Comparison of ENCODE assay signal across 8 cellular contexts in the genomic region with DNA sequence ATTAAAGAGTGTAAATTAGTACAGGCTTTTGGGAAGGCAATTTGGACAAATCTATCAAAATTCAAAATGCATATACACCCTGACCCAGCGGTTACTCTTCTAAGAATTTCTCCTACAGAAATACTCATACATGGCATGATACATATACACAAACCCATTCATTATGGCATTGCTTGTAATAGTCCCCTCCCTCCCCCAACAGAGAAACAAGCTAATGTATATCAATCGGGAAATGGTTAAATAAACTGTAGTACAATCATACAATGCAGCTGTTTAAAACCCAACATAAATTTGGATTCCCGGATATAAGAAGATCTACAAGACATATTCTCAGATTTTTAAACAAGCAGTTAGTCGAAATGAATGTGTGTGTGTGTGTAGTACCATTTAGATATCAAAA. TPM values are rescaled to one million over a fixed set of nuclear protein-coding genes. Genes with fewer than 3 reads are reported as not detected.
DNase-seq lines count a peak whose midpoint lies in the region; ATAC-seq lines count a peak whose summit lies in the region.

No MANE protein-coding gene starts in this region.

- no peak for ATAC-seq in central memory CD8-positive, alpha-beta T cell (replicated peaks; ENCODE audit: extremely low read depth, poor library complexity, severe bottlenecking)
- no peak for ATAC-seq in naive thymus-derived CD8-positive, alpha-beta T cell

- peaks cover 34% of the 10 kb centered on the region for H3K4me1 Mint-ChIP-seq in central memory CD8-positive, alpha-beta T cell
- H3K4me1 Mint-ChIP-seq in naive thymus-derived CD8-positive, alpha-beta T cell, result peaks cover 13 to 35% (median 32%) of the 10 kb centered on the region in 4 donors

- no peaks in the 10 kb centered on the region for H3K9me3 Mint-ChIP-seq in central memory CD8-positive, alpha-beta T cell
- peaks cover 0 to 6% (median 0%) of the 10 kb centered on the region in 9 donors for H3K9me3 Mint-ChIP-seq in naive thymus-derived CD8-positive, alpha-beta T cell

- in situ Hi-C loops in G401 (cut with HindIII; ENCODE audit: low sequenced_read_pairs), result no loop called here

- H3K27me3 Mint-ChIP-seq in central memory CD8-positive, alpha-beta T cell, result no peaks in the 10 kb centered on the region
- H3K27me3 Mint-ChIP-seq in naive thymus-derived CD8-positive, alpha-beta T cell, result no peaks in the 10 kb centered on the region

- peak; percentile 4 for DNase-seq in G401 (ENCODE audit: low spot score)
- DNase-seq in NCI-H2227 (lab: John Stamatoyannopoulos, UW; ENCODE audit: unreplicated experiment), result peak; percentile 32
- DNase-seq in central memory CD8-positive, alpha-beta T cell (ENCODE audit: low spot score in 2 of 2), result no peak
- no peak for DNase-seq in naive thymus-derived CD8-positive, alpha-beta T cell
- no peak for DNase-seq in COR-L47 (lab: John Stamatoyannopoulos, UW)
- DNase-seq in mucosa of gallbladder (ENCODE audit: low spot score), result no peak
- DNase-seq in stimulated activated CD4-positive, alpha-beta T cell treated with anti-CD3 and anti-CD28 coated beads, Interleukin-12 subunit alpha, Interleukin-12 subunit beta, amount 100 ng/mL, for 4 hours, result no peak
- DNase-seq in iPS-NIHi7 (ENCODE audit: extremely low spot score), result no peak

- H3K36me3 Mint-ChIP-seq in central memory CD8-positive, alpha-beta T cell (ENCODE audit: insufficient read depth), result peaks cover 23% of the 10 kb centered on the region
- H3K36me3 Mint-ChIP-seq in naive thymus-derived CD8-positive, alpha-beta T cell, result peaks cover 0 to 8% (median 2%) of the 10 kb centered on the region in 3 donors

- POLR2A ChIA-PET in naive thymus-derived CD8-positive, alpha-beta T cell (lab: Charles Lee), result interaction anchor here (1.0 to 1.5 kb wide), 4 partner anchors 22 to 954 kb away, joined by 4 to 5 read pairs (median 5); no protein-coding TSS in a partner anchor

- H3K4me3 Mint-ChIP-seq in central memory CD8-positive, alpha-beta T cell, result peak overlapping the region; percentile 86
- peak overlapping the region; percentile 81 to 95 (median 93) for H3K4me3 Mint-ChIP-seq in naive thymus-derived CD8-positive, alpha-beta T cell

- H3K27ac Mint-ChIP-seq in central memory CD8-positive, alpha-beta T cell (ENCODE audit: low read depth), result peak overlapping the region; percentile 90
- H3K27ac Mint-ChIP-seq in naive thymus-derived CD8-positive, alpha-beta T cell, result peak overlapping the region; percentile 76 to 95 (median 90)

RNA-seq across cellular contexts. Expression of a gene that starts 0.8 kb away (rescaled TPM):
- 38.1 and 42.1 TPM in 2 replicates for total RNA-seq in G401 (2014; rRNA removed; shearing (Covaris generic))
- 100 to 1,000 TPM; 178 to 189 TPM for total RNA-seq in naive thymus-derived CD8-positive, alpha-beta T cell
- polyA plus RNA-seq in naive thymus-derived CD8-positive, alpha-beta T cell, result 10 to 100 TPM in 2 of 3 donors, 1 to 10 TPM in 1; 8.0 to 16.3 (median 12.0) TPM
- total RNA-seq in mucosa of gallbladder, result 193 TPM

Comparison
In these comparisons a context has a peak if more than half of its experiments do, and no peak if none do; other contexts are left out.
1. DNase-seq: peak in G401 (single experiment) and NCI-H2227 (single experiment); none in central memory CD8-positive, alpha-beta T cell (0 of 2), naive thymus-derived CD8-positive, alpha-beta T cell (0 of 10), COR-L47 (single experiment), mucosa of gallbladder (single experiment), stimulated activated CD4-positive, alpha-beta T cell treated with anti-CD3 and anti-CD28 coated beads, Interleukin-12 subunit alpha, Interleukin-12 subunit beta, amount 100 ng/mL, for 4 hours (single experiment) and iPS-NIHi7 (single experiment).